Comparison of ENCODE assay signal across 9 cellular contexts in the genomic region with DNA sequence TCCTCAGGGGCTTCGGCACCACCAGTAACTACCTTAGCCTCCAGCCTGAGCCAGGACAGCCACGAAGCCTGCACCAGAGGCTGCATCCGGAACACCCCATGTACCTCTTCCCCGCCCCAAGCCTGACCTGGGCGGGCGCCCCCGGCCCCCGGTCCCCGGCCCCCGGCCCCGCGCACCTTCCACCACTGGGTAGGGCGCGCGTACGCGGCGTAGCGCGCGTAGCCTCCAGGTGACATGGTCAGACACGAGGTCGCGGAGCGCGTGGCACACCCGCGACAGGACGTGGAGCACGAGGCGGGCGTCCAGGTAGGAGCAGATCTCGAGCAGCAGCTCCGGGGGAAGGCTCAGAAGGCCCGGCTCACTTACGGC. TPM values are rescaled to one million over a fixed set of nuclear protein-coding genes. Genes with fewer than 3 reads are reported as not detected.
DNase-seq lines count a peak whose midpoint lies in the region; ATAC-seq and TF ChIP-seq lines count a peak whose summit lies in the region.
"Had no signal": no experiment of that assay in that cellular context is flagged by ENCODE, and none has a peak within 500 bp of the region (broad histone marks: within the 10 kb centered on the region; RNA-seq: fewer than 3 reads in every experiment).

No MANE protein-coding gene starts in this region.

- POLR2A ChIA-PET in activated CD4-positive, alpha-beta memory T cell treated with anti-CD3 and anti-CD28 coated beads, Interleukin-2, amount 10 ng/mL, durations not matched to agents 7 days and 5 days (lab: Charles Lee) = interaction anchor here (0.6 to 3.7 kb wide), 17 partner anchors 11 to 242 kb away, joined by 3 to 27 read pairs (median 6); a partner anchor contains a TSS

- H3K27me3 Mint-ChIP-seq in activated CD4-positive, alpha-beta memory T cell treated with anti-CD3 and anti-CD28 coated beads, Interleukin-2, amount 10 ng/mL, durations not matched to agents 7 days and 5 days = no peaks in the 10 kb centered on the region

- H3K9me3 ChIP-seq in iPS DF 6.9 (ENCODE audit: control insufficient read depth, insufficient read depth, low read length) = no peaks in the 10 kb centered on the region

- H3K36me3 Mint-ChIP-seq in activated CD4-positive, alpha-beta memory T cell treated with anti-CD3 and anti-CD28 coated beads, Interleukin-2, amount 10 ng/mL, durations not matched to agents 7 days and 5 days (ENCODE audit: low read depth) = peaks cover 14% of the 10 kb centered on the region
- peaks cover 49% of the 10 kb centered on the region for H3K36me3 Mint-ChIP-seq in stimulated activated effector memory CD8-positive, alpha-beta T cell treated with anti-CD3 and anti-CD28 coated beads, Interleukin-12 subunit alpha, Interleukin-12 subunit beta, amount 100 ng/mL, for 72 hours

- no peaks in the 10 kb centered on the region for H3K9me3 Mint-ChIP-seq in activated CD4-positive, alpha-beta memory T cell treated with anti-CD3 and anti-CD28 coated beads, Interleukin-2, amount 10 ng/mL, durations not matched to agents 7 days and 5 days
- H3K9me3 Mint-ChIP-seq in stimulated activated effector memory CD8-positive, alpha-beta T cell treated with anti-CD3 and anti-CD28 coated beads, Interleukin-12 subunit alpha, Interleukin-12 subunit beta, amount 100 ng/mL, for 72 hours = no peaks in the 10 kb centered on the region

- H3K4me1 Mint-ChIP-seq in activated CD4-positive, alpha-beta memory T cell treated with anti-CD3 and anti-CD28 coated beads, Interleukin-2, amount 10 ng/mL, durations not matched to agents 7 days and 5 days = peaks cover 24% of the 10 kb centered on the region
- peaks cover 12% of the 10 kb centered on the region for H3K4me1 Mint-ChIP-seq in stimulated activated effector memory CD8-positive, alpha-beta T cell treated with anti-CD3 and anti-CD28 coated beads, Interleukin-12 subunit alpha, Interleukin-12 subunit beta, amount 100 ng/mL, for 72 hours

- peaks cover 11% of the 10 kb centered on the region for H3K36me3 ChIP-seq in iPS DF 6.9 (ENCODE audit: control insufficient read depth, insufficient read depth, low read length)

- CTCF ChIA-PET in activated CD4-positive, alpha-beta memory T cell treated with anti-CD3 and anti-CD28 coated beads, Interleukin-2, amount 10 ng/mL, durations not matched to agents 7 days and 5 days (lab: Charles Lee) = interaction anchor here (0.8 to 3.2 kb wide), 7 partner anchors 14 to 128 kb away, joined by 3 to 12 read pairs (median 4); a partner anchor contains a TSS

- TF ChIP-seq POLR2A in erythroblast (IDR thresholded peaks at IDR 0.05; ENCODE audit: low read length) = no peak

- ATAC-seq in GM18867 (IDR thresholded peaks at IDR 0.05; ENCODE audit: unreplicated experiment) (peak; percentile 18), HG02938 (IDR thresholded peaks at IDR 0.05; ENCODE audit: unreplicated experiment) (peak; percentile 20), HG03565 (IDR thresholded peaks at IDR 0.05; ENCODE audit: unreplicated experiment) (no peak)
- ATAC-seq in stimulated activated effector memory CD8-positive, alpha-beta T cell treated with anti-CD3 and anti-CD28 coated beads, Interleukin-12 subunit alpha, Interleukin-12 subunit beta, amount 100 ng/mL, for 72 hours = peak; percentile 17

- H3K27ac Mint-ChIP-seq in activated CD4-positive, alpha-beta memory T cell treated with anti-CD3 and anti-CD28 coated beads, Interleukin-2, amount 10 ng/mL, durations not matched to agents 7 days and 5 days = peak overlapping the region; percentile 95
- peak overlapping the region; percentile 89 for H3K27ac Mint-ChIP-seq in stimulated activated effector memory CD8-positive, alpha-beta T cell treated with anti-CD3 and anti-CD28 coated beads, Interleukin-12 subunit alpha, Interleukin-12 subunit beta, amount 100 ng/mL, for 72 hours

- H3K4me1 ChIP-seq in iPS DF 6.9 (ENCODE audit: control insufficient read depth, insufficient read depth, low read length) = no peaks in the 10 kb centered on the region

- WGBS in iPS DF 6.9 (ENCODE audit: insufficient coverage, insufficient read length) = no CpG with 5 or more reads among the region's 36 CpGs

- no peaks in the 10 kb centered on the region for H3K27me3 ChIP-seq in iPS DF 6.9 (ENCODE audit: control insufficient read depth, insufficient read depth, low read length)

- H3K4me3 ChIP-seq in iPS DF 6.9 (ENCODE audit: low read length) = peak overlapping the region; percentile 66

- H3K4me3 Mint-ChIP-seq in activated CD4-positive, alpha-beta memory T cell treated with anti-CD3 and anti-CD28 coated beads, Interleukin-2, amount 10 ng/mL, durations not matched to agents 7 days and 5 days = peak overlapping the region; percentile 89
- peak overlapping the region; percentile 78 for H3K4me3 Mint-ChIP-seq in stimulated activated effector memory CD8-positive, alpha-beta T cell treated with anti-CD3 and anti-CD28 coated beads, Interleukin-12 subunit alpha, Interleukin-12 subunit beta, amount 100 ng/mL, for 72 hours

- no peak overlapping the region for H3K27ac ChIP-seq in iPS DF 6.9 (ENCODE audit: low read length)

- no peak for DNase-seq in activated CD4-positive, alpha-beta memory T cell treated with anti-CD3 and anti-CD28 coated beads, Interleukin-2, amount 10 ng/mL, durations not matched to agents 7 days and 5 days
- DNase-seq in iPS DF 6.9 (ENCODE audit: low read depth, low spot score) (no peak), erythroblast (lab: John Stamatoyannopoulos, UW) (no peak), NCI-H510A (lab: John Stamatoyannopoulos, UW) (no peak)
- no peak for DNase-seq in stimulated activated effector memory CD8-positive, alpha-beta T cell treated with anti-CD3 and anti-CD28 coated beads, Interleukin-12 subunit alpha, Interleukin-12 subunit beta, amount 100 ng/mL, for 72 hours (ENCODE audit: low spot score in 2 of 2)

RNA-seq across cellular contexts. Expression of a gene that starts 0.5 kb away (rescaled TPM):
- 1 to 10 TPM; 5.2 to 5.3 TPM for total RNA-seq in activated CD4-positive, alpha-beta memory T cell treated with anti-CD3 and anti-CD28 coated beads, Interleukin-2, amount 10 ng/mL, durations not matched to agents 7 days and 5 days

RNA-seq across cellular contexts. Expression of a gene that starts 8.2 kb away (rescaled TPM):
- not detected for total RNA-seq in activated CD4-positive, alpha-beta memory T cell treated with anti-CD3 and anti-CD28 coated beads, Interleukin-2, amount 10 ng/mL, durations not matched to agents 7 days and 5 days
- total RNA-seq: activated CD8-positive, alpha-beta memory T cell treated with anti-CD3 and anti-CD28 coated beads for 36 hours had no signal

RNA-seq across cellular contexts. Expression of a gene that starts 14.3 kb away (rescaled TPM):
- total RNA-seq in activated CD4-positive, alpha-beta memory T cell treated with anti-CD3 and anti-CD28 coated beads, Interleukin-2, amount 10 ng/mL, durations not matched to agents 7 days and 5 days = 100 to 1,000 TPM; 106 to 113 TPM

RNA-seq across cellular contexts. Expression of a gene that starts 27.8 kb away (rescaled TPM):
- 10 to 100 TPM; 61.6 to 65.9 TPM for total RNA-seq in activated CD4-positive, alpha-beta memory T cell treated with anti-CD3 and anti-CD28 coated beads, Interleukin-2, amount 10 ng/mL, durations not matched to agents 7 days and 5 days

RNA-seq across cellular contexts. Expression of a gene that starts 29.4 kb away (rescaled TPM):
- 10 to 100 TPM; 16.9 to 21.3 TPM for total RNA-seq in activated CD4-positive, alpha-beta memory T cell treated with anti-CD3 and anti-CD28 coated beads, Interleukin-2, amount 10 ng/mL, durations not matched to agents 7 days and 5 days
